Comparison of ENCODE assay signal across 16 cellular contexts in the genomic region with DNA sequence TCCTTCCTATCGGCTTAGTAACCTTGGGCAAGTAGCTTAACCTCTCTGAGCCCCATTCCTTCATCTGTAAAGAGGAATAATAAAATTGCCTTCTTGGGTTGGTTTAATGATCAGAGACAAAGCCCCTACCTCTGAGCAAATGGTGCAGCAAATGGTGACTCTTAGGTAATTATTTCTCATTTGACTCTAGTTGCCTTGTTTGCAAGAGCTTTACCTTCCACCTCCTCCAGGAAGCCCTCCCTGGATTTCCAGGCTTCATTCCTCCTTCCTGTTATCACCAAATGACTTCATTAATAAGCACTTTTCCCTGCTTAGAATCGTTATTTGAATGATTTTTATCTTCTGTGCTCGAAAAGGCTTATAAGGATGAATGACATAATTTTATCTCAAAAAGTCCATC.
"Had no signal": no experiment of that assay in that cellular context is flagged by ENCODE, and none has a peak within 500 bp of the region (broad histone marks: within the 10 kb centered on the region; RNA-seq: fewer than 3 reads in every experiment).

No MANE protein-coding gene starts in this region.

- H3K9me3 Mint-ChIP-seq: activated naive CD8-positive, alpha-beta T cell treated with anti-CD3 and anti-CD28 coated beads for 36 hours; activated T-cell treated with anti-CD3 and anti-CD28 coated beads, Interleukin-2, amount 50 U/mL, for 4 hours; stimulated activated memory B cell treated with anti-CD40 and anti-IgM and Interleukin-4, amounts not matched to agents 10 μg/mL and 1 μg/mL and 100 μg/mL, for 72 hours had no signal

- DNase-seq: activated CD4-positive, alpha-beta T cell treated with anti-CD3 and anti-CD28 coated beads, Interleukin-2, amount 50 U/mL, for 48 hours; activated CD4-positive, CD25-positive, alpha-beta regulatory T cell treated with anti-CD3 and anti-CD28 coated beads, Interleukin-2, amount 50 U/mL, for 72 hours; activated CD8-positive, alpha-beta memory T cell treated with anti-CD3 and anti-CD28 coated beads, Interleukin-2, amount 10 ng/mL, durations not matched to agents 7 days and 5 days; activated gamma-delta T cell treated with Interleukin-2 at 50 U/mL for 16 hours; activated naive CD8-positive, alpha-beta T cell treated with anti-CD3 and anti-CD28 coated beads for 36 hours; activated T-cell treated with anti-CD3 and anti-CD28 coated beads, Interleukin-2, amount 50 U/mL, for 4 hours; colonic mucosa; effector CD8-positive, alpha-beta T cell; glutamatergic neuron; left colon; mucosa of descending colon; right lobe of liver; spleen; stimulated activated CD4-positive, alpha-beta T cell treated with anti-CD3 and anti-CD28 coated beads, Interleukin-1b, Interleukin-23, amount 100 ng/mL, for 48 hours; upper lobe of left lung had no signal

- H3K27ac Mint-ChIP-seq: activated CD8-positive, alpha-beta memory T cell treated with anti-CD3 and anti-CD28 coated beads, Interleukin-2, amount 10 ng/mL, durations not matched to agents 7 days and 5 days; activated naive CD8-positive, alpha-beta T cell treated with anti-CD3 and anti-CD28 coated beads for 36 hours; stimulated activated memory B cell treated with anti-CD40 and anti-IgM and Interleukin-4, amounts not matched to agents 10 μg/mL and 1 μg/mL and 100 μg/mL, for 72 hours had no signal

- H3K9me3 ChIP-seq: colonic mucosa, mucosa of descending colon, right lobe of liver, upper lobe of left lung had no signal

- H3K27me3 ChIP-seq: colonic mucosa, right lobe of liver, spleen, upper lobe of left lung had no signal

- H3K4me1 ChIP-seq: colonic mucosa, right lobe of liver had no signal

- H3K4me1 Mint-ChIP-seq: activated naive CD8-positive, alpha-beta T cell treated with anti-CD3 and anti-CD28 coated beads for 36 hours; stimulated activated memory B cell treated with anti-CD40 and anti-IgM and Interleukin-4, amounts not matched to agents 10 μg/mL and 1 μg/mL and 100 μg/mL, for 72 hours had no signal

- H3K36me3 ChIP-seq: colonic mucosa, right lobe of liver, spleen, upper lobe of left lung had no signal

- H3K4me3 Mint-ChIP-seq: activated CD8-positive, alpha-beta memory T cell treated with anti-CD3 and anti-CD28 coated beads, Interleukin-2, amount 10 ng/mL, durations not matched to agents 7 days and 5 days; activated naive CD8-positive, alpha-beta T cell treated with anti-CD3 and anti-CD28 coated beads for 36 hours; activated T-cell treated with anti-CD3 and anti-CD28 coated beads, Interleukin-2, amount 50 U/mL, for 4 hours; stimulated activated memory B cell treated with anti-CD40 and anti-IgM and Interleukin-4, amounts not matched to agents 10 μg/mL and 1 μg/mL and 100 μg/mL, for 72 hours had no signal

- H3K4me3 ChIP-seq: colonic mucosa, mucosa of descending colon, right lobe of liver, spleen, upper lobe of left lung had no signal

- H3K36me3 Mint-ChIP-seq: activated CD8-positive, alpha-beta memory T cell treated with anti-CD3 and anti-CD28 coated beads, Interleukin-2, amount 10 ng/mL, durations not matched to agents 7 days and 5 days; activated naive CD8-positive, alpha-beta T cell treated with anti-CD3 and anti-CD28 coated beads for 36 hours; stimulated activated memory B cell treated with anti-CD40 and anti-IgM and Interleukin-4, amounts not matched to agents 10 μg/mL and 1 μg/mL and 100 μg/mL, for 72 hours had no signal

- H3K27ac ChIP-seq: colonic mucosa, right lobe of liver had no signal
